Comparison of ENCODE assay signal across 23 cellular contexts in the genomic region with DNA sequence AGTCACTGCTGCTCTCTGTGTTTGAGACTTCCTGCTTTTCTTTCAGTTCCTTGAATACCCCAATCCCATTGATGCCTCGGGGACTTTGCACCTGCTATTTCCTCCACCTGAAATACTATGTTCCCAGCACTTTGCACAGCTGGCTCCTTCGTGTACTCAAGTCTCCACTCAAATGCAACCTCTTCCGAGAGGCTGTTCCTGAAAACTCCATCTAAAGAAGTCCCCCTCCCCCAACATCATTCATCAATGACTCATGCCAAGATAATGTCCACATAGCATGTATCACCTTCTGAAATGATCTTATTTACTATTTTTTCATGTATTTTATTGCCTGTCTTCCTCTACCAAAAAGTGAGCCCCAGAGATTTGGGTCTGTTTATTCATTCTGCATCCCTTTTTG. TPM values are rescaled to one million over a fixed set of nuclear protein-coding genes. Genes with fewer than 3 reads are reported as not detected.
"Had no signal": no experiment of that assay in that cellular context is flagged by ENCODE, and none has a peak within 500 bp of the region (broad histone marks: within the 10 kb centered on the region; RNA-seq: fewer than 3 reads in every experiment).

No MANE protein-coding gene starts in this region.

- H3K27me3 ChIP-seq: esophagus muscularis mucosa, neutrophil, ovary, right atrium auricular region, spleen had no signal

- DNase-seq: activated B cell treated with CpG ODN at 0.5 μM for 24 hours; activated CD4-positive, alpha-beta T cell treated with anti-CD3 and anti-CD28 coated beads for 36 hours; activated CD4-positive, alpha-beta T cell treated with anti-CD3 and anti-CD28 coated beads, Interleukin-2, amount 50 U/mL, for 4 hours; activated CD8-positive, alpha-beta memory T cell treated with anti-CD3 and anti-CD28 coated beads for 24 hours; activated CD8-positive, alpha-beta memory T cell treated with anti-CD3 and anti-CD28 coated beads, Interleukin-2, amount 50 U/mL, for 4 hours; activated T-cell treated with anti-CD3 and anti-CD28 coated beads, Interleukin-2, amount 50 U/mL, for 24 hours; aorta; central memory CD4-positive, alpha-beta T cell; hippocampal formation; ovary; spleen; stimulated activated CD4-positive, alpha-beta T cell treated with anti-CD3 and anti-CD28 coated beads, Interleukin-4, amount 100 ng/mL, for 24 hours; stimulated activated naive CD8-positive, alpha-beta T cell treated with anti-CD3 and anti-CD28 coated beads, Interleukin-15, Interleukin-2, amounts not matched to agents 100 U/mL and 50 U/mL, for 24 hours; T1000; tibial artery had no signal

- ATAC-seq: activated CD4-positive, alpha-beta T cell treated with anti-CD3 and anti-CD28 coated beads for 36 hours; activated naive CD4-positive, alpha-beta T cell treated with anti-CD3 and anti-CD28 coated beads, Interleukin-2, amount 50 U/mL, for 72 hours; activated T-helper 17 cell treated with anti-CD3 and anti-CD28 coated beads, Interleukin-2, amount 50 U/mL, for 72 hours; stimulated activated naive CD8-positive, alpha-beta T cell treated with anti-CD3 and anti-CD28 coated beads, Interleukin-15, Interleukin-2, amounts not matched to agents 100 U/mL and 50 U/mL, for 24 hours had no signal

- H3K4me1 ChIP-seq: prostate gland, right atrium auricular region, spleen, tibial artery had no signal

- H3K9me3 ChIP-seq: esophagus muscularis mucosa, neutrophil, ovary, prostate gland, right atrium auricular region, spleen, tibial artery had no signal

- H3K36me3 ChIP-seq: esophagus muscularis mucosa, neutrophil, ovary, prostate gland, right atrium auricular region, spleen, tibial artery had no signal

- H3K27ac ChIP-seq: esophagus muscularis mucosa, neutrophil, ovary, prostate gland, right atrium auricular region, spleen, tibial artery had no signal

- FAIRE-seq: frontal cortex had no signal

- H3K4me3 ChIP-seq: esophagus muscularis mucosa, ovary, prostate gland, right atrium auricular region, spleen, tibial artery had no signal

RNA-seq across cellular contexts. Expression of gene HSPB8, which starts 48.6 kb away (rescaled TPM):
- total RNA-seq: activated B cell treated with CpG ODN at 0.5 μM for 24 hours; activated CD4-positive, alpha-beta T cell treated with anti-CD3 and anti-CD28 coated beads for 36 hours; activated naive CD4-positive, alpha-beta T cell treated with anti-CD3 and anti-CD28 coated beads, Interleukin-2, amount 50 U/mL, for 72 hours; activated T-helper 17 cell treated with anti-CD3 and anti-CD28 coated beads, Interleukin-2, amount 50 U/mL, for 72 hours; mononuclear cell had no signal
